Comparison of ENCODE assay signal across 19 cellular contexts in genomic region chr17:17708816-17709215, GRCh38.
"Had no signal": no experiment of that assay in that cellular context is flagged by ENCODE, and none has a peak within 500 bp of the region (broad histone marks: within the 10 kb centered on the region; RNA-seq: fewer than 3 reads in every experiment).

No MANE protein-coding gene starts in this region.

- DNase-seq: activated CD8-positive, alpha-beta memory T cell treated with anti-CD3 and anti-CD28 coated beads for 24 hours; activated CD8-positive, alpha-beta memory T cell treated with anti-CD3 and anti-CD28 coated beads, Interleukin-2, amount 50 U/mL, for 48 hours; activated effector memory CD4-positive, alpha-beta T cell treated with anti-CD3 and anti-CD28 coated beads, Interleukin-2, amount 50 U/mL, for 16 hours; activated T-cell treated with anti-CD3 and anti-CD28 coated beads, Interleukin-2, amount 50 U/mL, for 48 hours; effector memory CD8-positive, alpha-beta T cell; foreskin keratinocyte; glutamatergic neuron; lower lobe of right lung; nucleus accumbens; T1000; trophoblast cell had no signal

- FAIRE-seq: keratinocyte had no signal

- H3K27me3 ChIP-seq: cardiac muscle cell, foreskin keratinocyte, suprapubic skin had no signal

- H3K36me3 Mint-ChIP-seq: activated naive CD8-positive, alpha-beta T cell had no signal

- ATAC-seq: activated CD4-positive, CD25-positive, alpha-beta regulatory T cell treated with anti-CD3 and anti-CD28 coated beads, Interleukin-2, amount 50 U/mL, for 24 hours; effector memory CD8-positive, alpha-beta T cell; foreskin keratinocyte; lower lobe of right lung had no signal

- H3K27me3 Mint-ChIP-seq: activated naive CD8-positive, alpha-beta T cell; effector memory CD8-positive, alpha-beta T cell; stimulated activated naive CD8-positive, alpha-beta T cell treated with anti-CD3 and anti-CD28 coated beads, Interleukin-15, Interleukin-2, amounts not matched to agents 100 ng/mL and 50 ng/mL, for 24 hours had no signal

- H3K27ac Mint-ChIP-seq: activated naive CD8-positive, alpha-beta T cell; stimulated activated naive CD8-positive, alpha-beta T cell treated with anti-CD3 and anti-CD28 coated beads, Interleukin-15, Interleukin-2, amounts not matched to agents 100 ng/mL and 50 ng/mL, for 24 hours had no signal

- H3K27ac ChIP-seq: cardiac muscle cell, foreskin keratinocyte, lower lobe of right lung, suprapubic skin had no signal

- H3K4me3 ChIP-seq: cardiac muscle cell, lower lobe of right lung, skin epidermis, suprapubic skin had no signal

- H3K9me3 Mint-ChIP-seq: effector memory CD8-positive, alpha-beta T cell; nephron; stimulated activated naive CD8-positive, alpha-beta T cell treated with anti-CD3 and anti-CD28 coated beads, Interleukin-15, Interleukin-2, amounts not matched to agents 100 ng/mL and 50 ng/mL, for 24 hours had no signal

- H3K4me3 Mint-ChIP-seq: activated naive CD8-positive, alpha-beta T cell; effector memory CD8-positive, alpha-beta T cell; nephron; stimulated activated naive CD8-positive, alpha-beta T cell treated with anti-CD3 and anti-CD28 coated beads, Interleukin-15, Interleukin-2, amounts not matched to agents 100 ng/mL and 50 ng/mL, for 24 hours had no signal

- H3K36me3 ChIP-seq: cardiac muscle cell, lower lobe of right lung had no signal

- H3K9me3 ChIP-seq: lower lobe of right lung, suprapubic skin had no signal
